22 cellular contexts compared by ENCODE assay signal in genomic region chr10:103697787-103698186, GRCh38.
DNase-seq lines count a peak whose midpoint lies in the region; ATAC-seq and TF ChIP-seq lines count a peak whose summit lies in the region.
"Had no signal": no experiment of that assay in that cellular context is flagged by ENCODE, and none has a peak within 500 bp of the region (broad histone marks: within the 10 kb centered on the region; RNA-seq: fewer than 3 reads in every experiment).

No MANE protein-coding gene starts in this region.

- no TSS peak for BruUV-seq in MCF 10A (replicated peaks; lab: Mats Ljungman, UMichigan)

- peaks cover 7% of the 10 kb centered on the region for H3K36me3 Mint-ChIP-seq in MCF 10A (ENCODE audit: insufficient read depth, unreplicated experiment)
- no peaks in the 10 kb centered on the region for H3K36me3 Mint-ChIP-seq in activated T-helper 17 cell treated with anti-CD3 and anti-CD28 coated beads, Interleukin-2, amount 50 U/mL, for 72 hours (ENCODE audit: low read depth)

- no peaks in the 10 kb centered on the region for H3K27me3 Mint-ChIP-seq in MCF 10A (ENCODE audit: insufficient read depth, unreplicated experiment)
- H3K27me3 Mint-ChIP-seq in activated T-helper 17 cell treated with anti-CD3 and anti-CD28 coated beads, Interleukin-2, amount 50 U/mL, for 72 hours = no peaks in the 10 kb centered on the region
- H3K27me3 Mint-ChIP-seq: B cell; effector memory CD8-positive, alpha-beta T cell had no signal

- intact Hi-C loops in MCF 10A (cut with micrococcal nuclease) (no loop called here), breast epithelium (cut with DNase I; ENCODE audit: low total_unique reads) (no loop called here), tibial artery (cut with DNase I; ENCODE audit: low total_unique reads) (no loop called here)

- POLR2A ChIA-PET in MCF 10A (lab: Yijun Ruan, JAX) = interaction anchor here (1.2 kb wide), 1 partner anchor 156 kb away, joined by 6 read pairs; no protein-coding TSS in a partner anchor

- no peaks in the 10 kb centered on the region for H3K27me3 ChIP-seq in breast epithelium
- no peaks in the 10 kb centered on the region for H3K27me3 ChIP-seq in foreskin keratinocyte
- no peaks in the 10 kb centered on the region for H3K27me3 ChIP-seq in tibial artery
- H3K27me3 ChIP-seq: thyroid gland had no signal

- peaks cover 6% of the 10 kb centered on the region for H3K4me1 Mint-ChIP-seq in MCF 10A (ENCODE audit: insufficient read depth, unreplicated experiment)
- H3K4me1 Mint-ChIP-seq in activated T-helper 17 cell treated with anti-CD3 and anti-CD28 coated beads, Interleukin-2, amount 50 U/mL, for 72 hours = peaks cover 10% of the 10 kb centered on the region

- no peak overlapping the region for H3K27ac ChIP-seq in breast epithelium
- H3K27ac ChIP-seq in foreskin keratinocyte = peak overlapping the region; percentile 20
- H3K27ac ChIP-seq in tibial artery = peak overlapping the region; percentile 23 to 84
- H3K27ac ChIP-seq: HL-60, prostate gland, thyroid gland had no signal

- TF ChIP-seq POLR2A in breast epithelium (IDR thresholded peaks at IDR 0.05) = no peak

- DNase-seq in MCF 10A (ENCODE audit: unreplicated experiment) (no peak), breast epithelium (ENCODE audit: low spot score in 2 of 2) (no peak), foreskin keratinocyte (no peak), tibial artery (no peak), NCI-H2107 treated with DMSO at 0.1 percent for 48 hours (lab: John Stamatoyannopoulos, UW; ENCODE audit: unreplicated experiment) (no peak), NCI-H1436 treated with DMSO at 0.1 percent for 48 hours (lab: John Stamatoyannopoulos, UW) (no peak), hepatic stellate cell (ENCODE audit: low spot score) (no peak)
- DNase-seq: activated T-cell treated with anti-CD3 and anti-CD28 coated beads, Interleukin-2, amount 50 U/mL, for 24 hours; effector memory CD8-positive, alpha-beta T cell; foreskin melanocyte; Kasumi-1; NCI-H187; NCI-H2171 treated with DMSO at 0.1 percent for 48 hours; NCI-H510A treated with DMSO at 0.1 percent for 48 hours; stimulated activated naive CD8-positive, alpha-beta T cell treated with anti-CD3 and anti-CD28 coated beads, Interleukin-15, Interleukin-2, amounts not matched to agents 100 U/mL and 50 U/mL, for 24 hours; thyroid gland had no signal

- CTCF ChIA-PET in MCF 10A (lab: Yijun Ruan, JAX) = interaction anchor here (1.1 to 4.7 kb wide), 2 partner anchors 11 to 15 kb away, joined by 4 to 30 read pairs; no protein-coding TSS in a partner anchor

- peak overlapping the region; percentile 25 for H3K27ac Mint-ChIP-seq in MCF 10A (ENCODE audit: low read depth, unreplicated experiment)
- H3K27ac Mint-ChIP-seq in activated T-helper 17 cell treated with anti-CD3 and anti-CD28 coated beads, Interleukin-2, amount 50 U/mL, for 72 hours = peak overlapping the region; percentile 25
- H3K27ac Mint-ChIP-seq: activated T-cell treated with anti-CD3 and anti-CD28 coated beads, Interleukin-2, amount 50 U/mL, for 24 hours; B cell; effector memory CD8-positive, alpha-beta T cell had no signal

- H3K9me3 Mint-ChIP-seq in MCF 10A (ENCODE audit: unreplicated experiment) = no peaks in the 10 kb centered on the region
- no peaks in the 10 kb centered on the region for H3K9me3 Mint-ChIP-seq in activated T-helper 17 cell treated with anti-CD3 and anti-CD28 coated beads, Interleukin-2, amount 50 U/mL, for 72 hours
- H3K9me3 Mint-ChIP-seq: activated T-cell treated with anti-CD3 and anti-CD28 coated beads, Interleukin-2, amount 50 U/mL, for 24 hours; effector memory CD8-positive, alpha-beta T cell had no signal

- no peak overlapping the region for H3K4me3 Mint-ChIP-seq in MCF 10A (ENCODE audit: unreplicated experiment)
- peak overlapping the region; percentile 68 for H3K4me3 Mint-ChIP-seq in activated T-helper 17 cell treated with anti-CD3 and anti-CD28 coated beads, Interleukin-2, amount 50 U/mL, for 72 hours
- H3K4me3 Mint-ChIP-seq: B cell; effector memory CD8-positive, alpha-beta T cell had no signal

- H3K36me3 ChIP-seq in breast epithelium (no peaks in the 10 kb centered on the region), tibial artery (no peaks in the 10 kb centered on the region)
- H3K36me3 ChIP-seq: prostate gland, thyroid gland had no signal

- H3K4me3 ChIP-seq in breast epithelium (no peak overlapping the region), tibial artery (no peak overlapping the region)
- H3K4me3 ChIP-seq: prostate gland, thyroid gland had no signal

- H3K4me1 ChIP-seq in breast epithelium (no peaks in the 10 kb centered on the region), foreskin keratinocyte (peaks cover 29% of the 10 kb centered on the region), tibial artery (peaks cover 6 to 45% (median 40%) of the 10 kb centered on the region in 4 donors)
- H3K4me1 ChIP-seq: prostate gland had no signal

- ATAC-seq in activated T-helper 17 cell treated with anti-CD3 and anti-CD28 coated beads, Interleukin-2, amount 50 U/mL, for 72 hours (replicated peaks) = no peak
- no peak for ATAC-seq in foreskin keratinocyte
- ATAC-seq: effector memory CD8-positive, alpha-beta T cell; esophagus mucosa; left lobe of liver; stimulated activated naive CD8-positive, alpha-beta T cell treated with anti-CD3 and anti-CD28 coated beads, Interleukin-15, Interleukin-2, amounts not matched to agents 100 U/mL and 50 U/mL, for 24 hours had no signal

- TF ChIP-seq CTCF in MCF 10A (IDR thresholded peaks at IDR 0.05; ENCODE audit: unreplicated experiment) (no peak), breast epithelium (IDR thresholded peaks at IDR 0.05) (no peak), foreskin keratinocyte (conservative IDR thresholded peaks at IDR 0.05) (no peak), tibial artery (IDR thresholded peaks at IDR 0.05) (no peak)

- H3K9me3 ChIP-seq in breast epithelium (no peaks in the 10 kb centered on the region), tibial artery (no peaks in the 10 kb centered on the region)
- H3K9me3 ChIP-seq: prostate gland, thyroid gland had no signal

Comparison
In these comparisons a context has a peak if more than half of its experiments do, and no peak if none do; other contexts are left out.
1. H3K27ac ChIP-seq: peak in foreskin keratinocyte (single experiment) and tibial artery (2 of 2); none in breast epithelium (0 of 2).